8 cellular contexts compared by ENCODE assay signal in genomic region chr22:44735518-44736428, GRCh38. TPM values are rescaled to one million over a fixed set of nuclear protein-coding genes. Genes with fewer than 3 reads are reported as not detected.
DNase-seq lines count a peak whose midpoint lies in the region; ATAC-seq, FAIRE-seq and TF ChIP-seq lines count a peak whose summit lies in the region.

No MANE protein-coding gene starts in this region.

- DNase-seq in GM12891 (ENCODE audit: insufficient read length, low spot score) = peak; percentile 96
- DNase-seq in NK-92 (lab: John Stamatoyannopoulos, UW; ENCODE audit: unreplicated experiment) = peak; percentile 18
- DNase-seq in activated CD8-positive, alpha-beta memory T cell treated with anti-CD3 and anti-CD28 coated beads, Interleukin-2, amount 50 U/mL, for 24 hours (ENCODE audit: extremely low read depth) = peak; percentile 68
- peak; percentile 93 for DNase-seq in endothelial cell (ENCODE audit: low spot score)
- peak; percentile 56 for DNase-seq in myocyte (ENCODE audit: low read depth)
- peak; percentile 83 for DNase-seq in stimulated activated CD8-positive, alpha-beta memory T cell treated with anti-CD3 and anti-CD28 coated beads, Interleukin-7, amount 100 ng/mL, for 24 hours (ENCODE audit: low read depth)

- no peak overlapping the region for H3K4me3 Mint-ChIP-seq in endothelial cell (ENCODE audit: unreplicated experiment)

- H3K36me3 Mint-ChIP-seq in endothelial cell (ENCODE audit: low read depth, unreplicated experiment) = peaks cover 3% of the 10 kb centered on the region

- no peak for TF ChIP-seq POLR2A in GM12891 (IDR thresholded peaks at IDR 0.05; ENCODE audit: low read depth, low read length)

- H3K27ac ChIP-seq in 22Rv1 = no peak overlapping the region

- ATAC-seq in GM21786 (IDR thresholded peaks at IDR 0.05; ENCODE audit: unreplicated experiment) = no peak

- FAIRE-seq in GM12891 (lab: Jason Lieb, UNC) = peak; percentile 65

- no peaks in the 10 kb centered on the region for H3K9me3 Mint-ChIP-seq in endothelial cell (ENCODE audit: unreplicated experiment)

- no peak overlapping the region for H3K27ac Mint-ChIP-seq in endothelial cell (ENCODE audit: unreplicated experiment)

- H3K4me1 Mint-ChIP-seq in endothelial cell (ENCODE audit: unreplicated experiment) = no peaks in the 10 kb centered on the region

- H3K27me3 Mint-ChIP-seq in endothelial cell (ENCODE audit: unreplicated experiment) = peaks cover 9% of the 10 kb centered on the region

- peak; percentile 96 for TF ChIP-seq CTCF in 22Rv1 (IDR thresholded peaks at IDR 0.05)
- TF ChIP-seq CTCF in endothelial cell (IDR thresholded peaks at IDR 0.05; ENCODE audit: unreplicated experiment) = peak; percentile 99

TF ChIP-seq in GM12891, 5 proteins besides CTCF, POLR2A, EP300 and RAD21:
- TF ChIP-seq POLR2AphosphoS5 (IDR thresholded peaks at IDR 0.05; ENCODE audit: low read depth, low read length) = no peak
TF ChIP-seq in GM12891: peak in this region for 0.

RNA-seq across cellular contexts. Expression of gene ARHGAP8, which starts 16.6 kb away (rescaled TPM):
- 0.05 TPM for polyA plus RNA-seq in GM12891 (2012; ENCODE audit: low read depth, missing spikeins)
- total RNA-seq in endothelial cell (ENCODE audit: unreplicated experiment) (0.80 TPM), myocyte (0.13 and 1.9 TPM in 2 replicates)
- polyA plus RNA-seq in myocyte (2012) = 2.8 TPM

RNA-seq across cellular contexts. Expression of gene PRR5, which starts 33.8 kb away (rescaled TPM):
- 0.21 TPM for polyA plus RNA-seq in GM12891 (2012; ENCODE audit: low read depth, missing spikeins)
- total RNA-seq in endothelial cell (ENCODE audit: unreplicated experiment) (40.5 TPM), myocyte (54.3 and 78.2 TPM in 2 replicates)
- 51.6 TPM for polyA plus RNA-seq in myocyte (2012)

Comparison
In these comparisons a context has a peak if more than half of its experiments do, and no peak if none do; other contexts are left out.
1. DNase-seq: peak in every context shown above with its lines; median percentile 96 in GM12891; 93 in endothelial cell; 83 in stimulated activated CD8-positive, alpha-beta memory T cell treated with anti-CD3 and anti-CD28 coated beads, Interleukin-7, amount 100 ng/mL, for 24 hours; 68 in activated CD8-positive, alpha-beta memory T cell treated with anti-CD3 and anti-CD28 coated beads, Interleukin-2, amount 50 U/mL, for 24 hours; 56 in myocyte; 18 in NK-92.